ENCODE assay signal across 13 cellular contexts in the genomic region with DNA sequence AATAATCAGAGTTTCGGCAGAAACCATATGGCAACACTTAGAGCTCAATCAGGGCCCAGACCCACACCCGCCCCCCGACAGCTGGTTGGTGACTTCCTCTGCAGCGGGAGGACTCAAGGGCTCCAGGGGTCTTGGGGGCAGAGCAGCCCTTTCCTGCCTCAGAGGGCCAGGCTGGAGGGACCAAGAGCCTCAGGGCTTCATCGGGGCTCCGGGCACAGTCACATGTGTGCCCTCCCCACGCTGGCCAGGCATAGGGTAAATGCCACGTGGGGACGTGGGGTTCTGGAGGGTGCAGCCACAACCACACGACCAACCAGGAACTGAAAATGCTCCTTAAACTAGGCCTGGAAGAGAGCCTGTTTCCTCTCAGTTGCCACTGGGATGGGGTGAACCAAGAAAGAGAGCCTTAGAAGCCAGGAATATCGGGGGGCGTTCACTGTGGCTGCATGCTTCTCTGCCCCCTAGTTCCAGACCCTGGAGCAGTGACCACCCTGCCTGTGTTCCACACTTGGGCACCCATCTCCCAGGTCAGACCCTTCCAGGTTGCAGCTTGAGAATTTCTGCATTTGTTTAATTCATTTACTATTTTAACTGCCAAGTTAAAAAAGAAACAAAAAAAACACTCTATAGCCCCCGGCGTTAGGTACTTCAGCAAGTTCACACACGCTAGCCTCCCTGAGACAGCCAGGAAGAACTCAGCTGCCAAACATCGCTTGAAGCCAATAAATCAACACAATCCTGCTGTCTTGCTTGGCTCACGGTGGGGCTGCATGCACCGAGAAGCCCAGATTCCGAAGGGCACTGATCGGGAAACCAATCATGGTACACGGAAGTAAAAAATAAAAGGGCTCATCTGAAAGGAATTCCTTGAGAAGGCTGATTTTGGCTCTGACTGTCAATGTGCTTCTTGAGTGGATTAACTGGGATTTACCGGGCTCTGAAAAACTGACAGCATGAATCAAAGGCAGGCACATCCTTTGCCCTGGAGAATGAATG. TPM values are rescaled to one million over a fixed set of nuclear protein-coding genes. Genes with fewer than 3 reads are reported as not detected.
A peak's percentile ranks its signal among the peaks of the same experiment; 100 is the strongest.
DNase-seq lines count a peak whose midpoint lies in the region; ATAC-seq and TF ChIP-seq lines count a peak whose summit lies in the region.
"Had no signal": no experiment of that assay in that cellular context is flagged by ENCODE, and none has a peak within 500 bp of the region (broad histone marks: within the 10 kb centered on the region; RNA-seq: fewer than 3 reads in every experiment).

No MANE protein-coding gene starts in this region.

- in situ Hi-C loops in HAP-1 (cut with MboI; ENCODE audit: low sequenced_read_pairs), result no loop called here

- peaks cover 28% of the 10 kb centered on the region for H3K4me1 Mint-ChIP-seq in MCF 10A (ENCODE audit: insufficient read depth, unreplicated experiment)
- peaks cover 58% of the 10 kb centered on the region for H3K4me1 Mint-ChIP-seq in mesothelial cell of epicardium
- H3K4me1 Mint-ChIP-seq: naive B cell had no signal

- H3K27me3 ChIP-seq in HAP-1 (ENCODE audit: low read depth), result no peaks in the 10 kb centered on the region; the same call in 1 of the 2 replicates

- no peak overlapping the region for H3K27ac Mint-ChIP-seq in MCF 10A (ENCODE audit: low read depth, unreplicated experiment)
- H3K27ac Mint-ChIP-seq in mesothelial cell of epicardium, result peak overlapping the region; percentile 72
- H3K27ac Mint-ChIP-seq: naive B cell had no signal

- BruUV-seq in MCF 10A (replicated peaks; lab: Mats Ljungman, UMichigan), result no TSS peak

- H3K4me3 ChIP-seq in HAP-1, result no peak overlapping the region
- H3K4me3 ChIP-seq: SK-N-MC had no signal

- peak overlapping the region; percentile 42 for H3K4me3 Mint-ChIP-seq in MCF 10A (ENCODE audit: unreplicated experiment)
- H3K4me3 Mint-ChIP-seq in mesothelial cell of epicardium, result no peak overlapping the region
- H3K4me3 Mint-ChIP-seq: naive B cell had no signal

- H3K27me3 Mint-ChIP-seq in MCF 10A (ENCODE audit: insufficient read depth, unreplicated experiment) (peaks cover 29% of the 10 kb centered on the region), mesothelial cell of epicardium (ENCODE audit: low read depth) (peaks cover 8% of the 10 kb centered on the region)

- POLR2A ChIA-PET in MCF 10A (lab: Yijun Ruan, JAX), result interaction anchor here (0.7 to 1.9 kb wide), 14 partner anchors 14 to 704 kb away, joined by 3 to 6 read pairs (median 3); a partner anchor contains a TSS

- intact Hi-C loops in MCF 10A (cut with micrococcal nuclease), result no loop called here

- no peaks in the 10 kb centered on the region for H3K36me3 Mint-ChIP-seq in MCF 10A (ENCODE audit: insufficient read depth, unreplicated experiment)
- H3K36me3 Mint-ChIP-seq in mesothelial cell of epicardium, result no peaks in the 10 kb centered on the region

- ATAC-seq in GM21576 (IDR thresholded peaks at IDR 0.05; ENCODE audit: unreplicated experiment), result no peak

- DNase-seq in NCI-H1048 (lab: John Stamatoyannopoulos, UW), result peak; percentile 7
- DNase-seq in MCF 10A (ENCODE audit: unreplicated experiment), result peak; percentile 95
- peak in 1 of 2 experiments; percentile 8 for DNase-seq in mesothelial cell of epicardium (ENCODE audit: low spot score in 2 of 2, unreplicated experiment in 2 of 2)
- no peak for DNase-seq in NCI-H128 (lab: John Stamatoyannopoulos, UW; ENCODE audit: unreplicated experiment)
- DNase-seq in UCSD-AML1 (lab: John Stamatoyannopoulos, UW; ENCODE audit: unreplicated experiment), result no peak
- DNase-seq in HAP-1 (ENCODE audit: low spot score in 2 of 2), result no peak
- DNase-seq: activated naive CD4-positive, alpha-beta T cell treated with anti-CD3 and anti-CD28 coated beads, Interleukin-2, amount 50 U/mL, for 16 hours; effector memory CD4-positive, alpha-beta T cell; naive B cell; NCI-H2081 treated with DMSO at 0.1 percent for 48 hours had no signal

- H3K36me3 ChIP-seq in HAP-1 (replicated peaks), result no peaks in the 10 kb centered on the region

- H3K27ac ChIP-seq in C4-2B, result peak overlapping the region; percentile 24; the same call in 1 of the 2 replicates
- H3K27ac ChIP-seq: SK-N-MC had no signal

- H3K4me1 ChIP-seq in HAP-1, result no peaks in the 10 kb centered on the region

- H3K9me3 Mint-ChIP-seq in MCF 10A (ENCODE audit: unreplicated experiment) (peaks cover 6% of the 10 kb centered on the region), mesothelial cell of epicardium (peaks cover 6% of the 10 kb centered on the region)

- CTCF ChIA-PET in MCF 10A (lab: Yijun Ruan, JAX), result interaction anchor here (0.6 to 15.0 kb wide), 7 partner anchors 9 to 441 kb away, joined by 3 to 266 read pairs (median 5); a partner anchor contains a TSS

- TF ChIP-seq CTCF in C4-2B (conservative IDR thresholded peaks at IDR 0.05), result no peak
- TF ChIP-seq CTCF in MCF 10A (IDR thresholded peaks at IDR 0.05; ENCODE audit: unreplicated experiment), result no peak
- TF ChIP-seq CTCF in mesothelial cell of epicardium (IDR thresholded peaks at IDR 0.05; ENCODE audit: unreplicated experiment), result no peak

- peaks cover 7% of the 10 kb centered on the region for H3K9me3 ChIP-seq in HAP-1

RNA-seq across cellular contexts. Expression of a gene that starts 56.1 kb away (rescaled TPM):
- total RNA-seq in MCF 10A (2022) (112 and 115 TPM in 2 replicates), mesothelial cell of epicardium (128 to 137 TPM (median 137 TPM) in 3 replicates)

Comparison
In these comparisons a context has a peak if more than half of its experiments do, and no peak if none do; other contexts are left out.
1. DNase-seq: peak in NCI-H1048 (single experiment) and MCF 10A (single experiment); none in NCI-H128 (single experiment), UCSD-AML1 (single experiment) and HAP-1 (0 of 2).